1 cellular context compared by ENCODE assay signal in the genomic region with DNA sequence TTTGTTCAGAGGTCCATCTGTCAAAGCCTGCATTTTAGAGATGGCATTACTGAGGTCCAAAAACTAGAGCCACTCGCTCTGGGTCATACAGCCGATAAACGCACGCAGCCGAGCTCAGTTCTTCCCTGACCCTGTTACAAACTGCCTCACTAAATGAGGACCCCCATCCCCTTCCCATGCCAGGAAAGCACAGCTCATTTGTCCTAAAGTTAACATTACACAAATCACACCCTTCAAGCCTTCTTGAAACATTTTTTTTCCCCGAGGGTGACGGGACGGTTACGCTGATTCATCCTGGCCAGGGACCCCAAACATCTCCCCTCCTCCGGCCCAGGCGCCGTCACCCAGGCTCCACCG.
TF ChIP-seq lines count a peak whose summit lies in the region.

No MANE protein-coding gene starts in this region.

TF ChIP-seq in SK-N-SH, 30 proteins besides CTCF, POLR2A, EP300 and RAD21 (continued from another document):
- TF ChIP-seq, protein P1, sequence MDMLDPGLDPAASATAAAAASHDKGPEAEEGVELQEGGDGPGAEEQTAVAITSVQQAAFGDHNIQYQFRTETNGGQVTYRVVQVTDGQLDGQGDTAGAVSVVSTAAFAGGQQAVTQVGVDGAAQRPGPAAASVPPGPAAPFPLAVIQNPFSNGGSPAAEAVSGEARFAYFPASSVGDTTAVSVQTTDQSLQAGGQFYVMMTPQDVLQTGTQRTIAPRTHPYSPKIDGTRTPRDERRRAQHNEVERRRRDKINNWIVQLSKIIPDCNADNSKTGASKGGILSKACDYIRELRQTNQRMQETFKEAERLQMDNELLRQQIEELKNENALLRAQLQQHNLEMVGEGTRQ (IDR thresholded peaks at IDR 0.05; ENCODE audit: borderline replicate concordance, low read depth, low read length): no peak
- no peak for TF ChIP-seq RFX5 (IDR thresholded peaks at IDR 0.05; ENCODE audit: low read length)
- TF ChIP-seq POLR2AphosphoS5 (IDR thresholded peaks at IDR 0.05; ENCODE audit: low read depth, low read length): no peak
- no peak for TF ChIP-seq USF1 (IDR thresholded peaks at IDR 0.05; ENCODE audit: borderline replicate concordance, low read depth)
- TF ChIP-seq RCOR1 (IDR thresholded peaks at IDR 0.05; ENCODE audit: low read length): no peak
- no peak for TF ChIP-seq TCF12 (IDR thresholded peaks at IDR 0.05)
- no peak for TF ChIP-seq NFIC (IDR thresholded peaks at IDR 0.05; ENCODE audit: borderline replicate concordance)
- no peak for TF ChIP-seq ELF1 (IDR thresholded peaks at IDR 0.05)
- no peak for TF ChIP-seq GABPA (IDR thresholded peaks at IDR 0.05; ENCODE audit: low read depth)
